ENCODE assay signal across 2 cellular contexts in genomic region chr1:95451054-95451453, GRCh38.
TF ChIP-seq lines count a peak whose summit lies in the region.

No MANE protein-coding gene starts in this region.

TF ChIP-seq in SK-N-SH, 30 proteins besides CTCF, POLR2A, EP300 and RAD21 (continued from another document):
- no peak for TF ChIP-seq REST (IDR thresholded peaks at IDR 0.05; ENCODE audit: low read depth, low read length)
- TF ChIP-seq JUND (IDR thresholded peaks at IDR 0.05), result no peak
- no peak for TF ChIP-seq IRF3 (IDR thresholded peaks at IDR 0.05; ENCODE audit: low read depth, low read length)
- no peak for TF ChIP-seq NRF1 (IDR thresholded peaks at IDR 0.05; ENCODE audit: low read depth, low read length)
- no peak for TF ChIP-seq MAX (IDR thresholded peaks at IDR 0.05; ENCODE audit: low read depth)
- no peak for TF ChIP-seq FOSL2 (IDR thresholded peaks at IDR 0.05; ENCODE audit: borderline replicate concordance, low read depth)
- TF ChIP-seq MXI1 (IDR thresholded peaks at IDR 0.05; ENCODE audit: low read depth, low read length), result no peak
- TF ChIP-seq NFIC (IDR thresholded peaks at IDR 0.05; ENCODE audit: borderline replicate concordance), result no peak
- TF ChIP-seq GATA2 (CRISPR knock-in tag; IDR thresholded peaks at IDR 0.05), result no peak

TF ChIP-seq in SK-N-SH treated with all-trans-retinoic acid at 6 μM for 48 hours, 23 proteins besides CTCF, POLR2A, EP300 and RAD21 (continued from another document):
- TF ChIP-seq CSRNP3 (CRISPR knock-in tag; IDR thresholded peaks at IDR 0.05), result no peak
